In the genomic region with DNA sequence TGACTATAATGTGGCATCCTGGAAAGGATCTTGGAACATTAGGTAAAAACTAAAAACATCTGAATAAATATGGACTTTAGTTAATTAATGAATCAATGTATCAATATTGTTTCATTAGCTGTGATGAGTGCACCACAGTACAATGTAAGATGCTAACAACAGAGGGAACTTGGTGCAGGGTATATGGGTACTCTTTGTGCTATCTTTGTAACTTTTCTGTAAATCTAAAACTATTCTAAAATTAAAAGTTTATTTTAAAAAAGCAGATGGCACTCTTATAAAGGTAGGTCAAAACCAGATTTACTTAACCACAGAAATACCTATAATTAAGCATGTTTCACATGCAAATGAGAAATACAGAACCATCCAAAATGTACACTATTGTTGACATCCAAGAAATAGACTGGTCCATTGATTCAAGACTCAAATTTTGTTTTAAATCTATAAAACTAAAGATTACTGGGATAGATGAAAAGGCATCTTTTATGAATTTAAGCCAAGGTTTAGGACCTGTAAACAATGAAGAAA, we compare ENCODE assay signal across 18 cellular contexts. TPM values are rescaled to one million over a fixed set of nuclear protein-coding genes. Genes with fewer than 3 reads are reported as not detected.
A peak's percentile ranks its signal among the peaks of the same experiment; 100 is the strongest.
DNase-seq lines count a peak whose midpoint lies in the region; ATAC-seq and TF ChIP-seq lines count a peak whose summit lies in the region.
"Had no signal": no experiment of that assay in that cellular context is flagged by ENCODE, and none has a peak within 500 bp of the region (broad histone marks: within the 10 kb centered on the region; RNA-seq: fewer than 3 reads in every experiment).

No MANE protein-coding gene starts in this region.

- H3K27ac ChIP-seq in OCI-LY7 (ENCODE audit: low read depth, low read length, poor library complexity, severe bottlenecking), result no peak overlapping the region
- H3K27ac ChIP-seq: C4-2B, Peyer's patch, SJSA1 had no signal

- no peaks in the 10 kb centered on the region for H3K4me1 Mint-ChIP-seq in stimulated activated effector memory CD8-positive, alpha-beta T cell treated with anti-CD3 and anti-CD28 coated beads, Interleukin-12 subunit alpha, Interleukin-12 subunit beta, amount 100 ng/mL, for 72 hours

- H3K79me2 ChIP-seq in OCI-LY7 (ENCODE audit: insufficient read depth, low read depth, low read length), result 0 out of 2 replicates have a peak, but pooled peaks cover 5% of the 10 kb centered on the region

- intact Hi-C loops in OCI-LY7 (cut with micrococcal nuclease; ENCODE audit: unreplicated experiment), result no loop called here

- BruUV-seq in OCI-LY7 (replicated peaks; lab: Mats Ljungman, UMichigan), result no TSS peak

- H4K20me1 ChIP-seq in OCI-LY7 (ENCODE audit: insufficient read depth, low read length), result no peaks in the 10 kb centered on the region

- H2AFZ ChIP-seq in OCI-LY7 (ENCODE audit: low read length), result no peak overlapping the region

- peaks cover 93% of the 10 kb centered on the region for H3K36me3 ChIP-seq in OCI-LY7 (ENCODE audit: insufficient read depth, low read length)

- H3K9me3 Mint-ChIP-seq in stimulated activated effector memory CD8-positive, alpha-beta T cell treated with anti-CD3 and anti-CD28 coated beads, Interleukin-12 subunit alpha, Interleukin-12 subunit beta, amount 100 ng/mL, for 72 hours, result no peaks in the 10 kb centered on the region

- ATAC-seq in GM18498 (IDR thresholded peaks at IDR 0.05; ENCODE audit: unreplicated experiment), result peak; percentile 56
- ATAC-seq in GM21390 (IDR thresholded peaks at IDR 0.05; ENCODE audit: unreplicated experiment), result peak; percentile 69
- ATAC-seq in stimulated activated effector memory CD8-positive, alpha-beta T cell treated with anti-CD3 and anti-CD28 coated beads, Interleukin-12 subunit alpha, Interleukin-12 subunit beta, amount 100 ng/mL, for 72 hours, result no peak
- ATAC-seq: K562 had no signal

- peaks cover 21% of the 10 kb centered on the region for H3K4me1 ChIP-seq in OCI-LY7 (ENCODE audit: insufficient read depth, low read length, poor library complexity, severe bottlenecking)
- H3K4me1 ChIP-seq: Peyer's patch, SJSA1 had no signal

- no peaks in the 10 kb centered on the region for H3K9me3 ChIP-seq in OCI-LY7 (ENCODE audit: low read length)
- H3K9me3 ChIP-seq: Peyer's patch, SJSA1 had no signal

- no peak for TF ChIP-seq CTCF in OCI-LY7 (conservative IDR thresholded peaks at IDR 0.05; ENCODE audit: low read length)

- peaks cover 97% of the 10 kb centered on the region for H3K36me3 Mint-ChIP-seq in stimulated activated effector memory CD8-positive, alpha-beta T cell treated with anti-CD3 and anti-CD28 coated beads, Interleukin-12 subunit alpha, Interleukin-12 subunit beta, amount 100 ng/mL, for 72 hours

- H3K4me2 ChIP-seq in OCI-LY7 (ENCODE audit: low read length), result peak overlapping the region; percentile 7

- no peaks in the 10 kb centered on the region for H3K9me2 ChIP-seq in OCI-LY7 (ENCODE audit: insufficient read depth, low read length)

- POLR2A ChIA-PET in OCI-LY7 (lab: Charles Lee), result interaction anchor here (0.8 to 2.6 kb wide), 7 partner anchors 10 to 221 kb away, joined by 3 to 13 read pairs (median 6); no protein-coding TSS in a partner anchor

- no peak overlapping the region for H3K4me3 ChIP-seq in OCI-LY7 (ENCODE audit: low read depth, low read length, poor library complexity, severe bottlenecking)
- H3K4me3 ChIP-seq: K562, Peyer's patch, SJSA1 had no signal

- CTCF ChIA-PET in OCI-LY7 (lab: Charles Lee; ENCODE audit: unreplicated experiment), result interaction anchor here (1.4 kb wide), 1 partner anchor 34 kb away, joined by 4 read pairs; no protein-coding TSS in a partner anchor

- H3K4me3 Mint-ChIP-seq in stimulated activated effector memory CD8-positive, alpha-beta T cell treated with anti-CD3 and anti-CD28 coated beads, Interleukin-12 subunit alpha, Interleukin-12 subunit beta, amount 100 ng/mL, for 72 hours, result no peak overlapping the region

- DNase-seq in OCI-LY7 (ENCODE audit: low spot score), result no peak
- DNase-seq in stimulated activated effector memory CD8-positive, alpha-beta T cell treated with anti-CD3 and anti-CD28 coated beads, Interleukin-12 subunit alpha, Interleukin-12 subunit beta, amount 100 ng/mL, for 72 hours (ENCODE audit: low spot score in 2 of 2), result no peak
- DNase-seq in NOMO-1 treated with DMSO at 0.1 percent for 48 hours (lab: John Stamatoyannopoulos, UW; ENCODE audit: unreplicated experiment), result no peak
- DNase-seq in epidermal melanocyte (ENCODE audit: insufficient read length, low spot score), result no peak
- no peak for DNase-seq in NCI-H1105 treated with DMSO at 0.1 percent for 48 hours (lab: John Stamatoyannopoulos, UW)
- DNase-seq: DMS79 treated with DMSO at 0.1 percent for 48 hours, HCEC 1CT, NCI-H1694 treated with DMSO at 0.1 percent for 48 hours, NCI-H2107, NCI-H226, NCI-H526, Peyer's patch, SW 1271 had no signal

- H3K27ac Mint-ChIP-seq in stimulated activated effector memory CD8-positive, alpha-beta T cell treated with anti-CD3 and anti-CD28 coated beads, Interleukin-12 subunit alpha, Interleukin-12 subunit beta, amount 100 ng/mL, for 72 hours, result peak overlapping the region; percentile 46

RNA-seq across cellular contexts. Expression of a gene that starts 38.4 kb away (rescaled TPM):
- total RNA-seq in OCI-LY7 (2014; rRNA removed; shearing (Covaris generic)), result 30.3 and 35.3 TPM in 2 replicates
- total RNA-seq in OCI-LY7 (2022), result 51.7 and 54.1 TPM in 2 replicates
